9 cellular contexts compared by ENCODE assay signal in genomic region chr1:40438391-40439015, GRCh38. TPM values are rescaled to one million over a fixed set of nuclear protein-coding genes. Genes with fewer than 3 reads are reported as not detected.
A peak's percentile ranks its signal among the peaks of the same experiment; 100 is the strongest.
DNase-seq lines count a peak whose midpoint lies in the region; FAIRE-seq and TF ChIP-seq lines count a peak whose summit lies in the region.
"Had no signal": no experiment of that assay in that cellular context is flagged by ENCODE, and none has a peak within 500 bp of the region (broad histone marks: within the 10 kb centered on the region; RNA-seq: fewer than 3 reads in every experiment).

No MANE protein-coding gene starts in this region.

- H3K27ac Mint-ChIP-seq in activated T-helper 1 cell treated with anti-CD3 and anti-CD28 coated beads, Interleukin-12 subunit alpha, Interleukin-12 subunit beta, Interleukin-2, Interleukin-4 antibody, amounts not matched to agents 30 ng/mL and 10 ng/mL and 1 ng/mL, durations not matched to agents 14 hours and 24 hours and 36 hours: no peak overlapping the region
- no peak overlapping the region for H3K27ac Mint-ChIP-seq in activated CD4-positive, alpha-beta memory T cell treated with anti-CD3 and anti-CD28 coated beads for 36 hours

- no peak overlapping the region for H3K4me3 Mint-ChIP-seq in activated T-helper 1 cell treated with anti-CD3 and anti-CD28 coated beads, Interleukin-12 subunit alpha, Interleukin-12 subunit beta, Interleukin-2, Interleukin-4 antibody, amounts not matched to agents 30 ng/mL and 10 ng/mL and 1 ng/mL, durations not matched to agents 14 hours and 24 hours and 36 hours
- H3K4me3 Mint-ChIP-seq in activated CD4-positive, alpha-beta memory T cell treated with anti-CD3 and anti-CD28 coated beads for 36 hours: no peak overlapping the region

- H3K36me3 Mint-ChIP-seq in activated T-helper 1 cell treated with anti-CD3 and anti-CD28 coated beads, Interleukin-12 subunit alpha, Interleukin-12 subunit beta, Interleukin-2, Interleukin-4 antibody, amounts not matched to agents 30 ng/mL and 10 ng/mL and 1 ng/mL, durations not matched to agents 14 hours and 24 hours and 36 hours (ENCODE audit: low read depth): peaks cover 20% of the 10 kb centered on the region
- peaks cover 1% of the 10 kb centered on the region for H3K36me3 Mint-ChIP-seq in activated CD4-positive, alpha-beta memory T cell treated with anti-CD3 and anti-CD28 coated beads for 36 hours

- no peak overlapping the region for H2AFZ ChIP-seq in SK-N-SH (ENCODE audit: low read depth)

- DNase-seq in COR-L47 (lab: John Stamatoyannopoulos, UW): peak; percentile 23
- peak; percentile 58 for DNase-seq in H54 (ENCODE audit: insufficient read length, low spot score)
- DNase-seq in SK-N-SH: peak; percentile 75
- peak; percentile 56 for DNase-seq in fibroblast of pulmonary artery (ENCODE audit: low read depth)
- DNase-seq in retina: peak; percentile 13
- DNase-seq in activated T-helper 1 cell treated with anti-CD3 and anti-CD28 coated beads, Interleukin-12 subunit alpha, Interleukin-12 subunit beta, Interleukin-2, Interleukin-4 antibody, amounts not matched to agents 30 ng/mL and 10 ng/mL and 1 ng/mL, durations not matched to agents 14 hours and 24 hours and 36 hours (ENCODE audit: low spot score): no peak
- no peak for DNase-seq in occipital lobe (lab: John Stamatoyannopoulos, UW)
- DNase-seq in activated CD4-positive, alpha-beta memory T cell treated with anti-CD3 and anti-CD28 coated beads for 36 hours: no peak

- no peaks in the 10 kb centered on the region for H3K4me1 ChIP-seq in SK-N-SH (ENCODE audit: control insufficient read depth in 1 of 2, insufficient read depth in 2 of 2, low read depth in 1 of 2, low read length in 1 of 2)

- no peak overlapping the region for H3K4me2 ChIP-seq in SK-N-SH

- H3K9me3 Mint-ChIP-seq in activated T-helper 1 cell treated with anti-CD3 and anti-CD28 coated beads, Interleukin-12 subunit alpha, Interleukin-12 subunit beta, Interleukin-2, Interleukin-4 antibody, amounts not matched to agents 30 ng/mL and 10 ng/mL and 1 ng/mL, durations not matched to agents 14 hours and 24 hours and 36 hours: peaks cover 13% of the 10 kb centered on the region
- no peaks in the 10 kb centered on the region for H3K9me3 Mint-ChIP-seq in activated CD4-positive, alpha-beta memory T cell treated with anti-CD3 and anti-CD28 coated beads for 36 hours

- TF ChIP-seq EP300 in SK-N-SH (IDR thresholded peaks at IDR 0.05; ENCODE audit: borderline replicate concordance in 1 of 2, low read depth in 1 of 2, low read length in 1 of 2): no peak

- FAIRE-seq in H54 (lab: Jason Lieb, UNC): peak; percentile 82
- FAIRE-seq: islet of Langerhans had no signal

- no peak overlapping the region for H3K4me3 ChIP-seq in SK-N-SH (ENCODE audit: low read depth in 2 of 2, low read length in 1 of 2)
- no peak overlapping the region for H3K4me3 ChIP-seq in fibroblast of pulmonary artery (replicated peaks; ENCODE audit: low read depth, low read length)

- TF ChIP-seq CTCF in SK-N-SH (IDR thresholded peaks at IDR 0.05) (peak; percentile 67), fibroblast of pulmonary artery (IDR thresholded peaks at IDR 0.05; ENCODE audit: low read length, missing control alignments) (peak; percentile 75)

- H3K9me2 ChIP-seq in SK-N-SH: no peaks in the 10 kb centered on the region

- intact Hi-C loops in activated T-helper 1 cell treated with anti-CD3 and anti-CD28 coated beads, Interleukin-12 subunit alpha, Interleukin-12 subunit beta, Interleukin-2, Interleukin-4 antibody, amounts not matched to agents 30 ng/mL and 10 ng/mL and 1 ng/mL, durations not matched to agents 14 hours and 24 hours and 36 hours (cut with micrococcal nuclease): loop anchor here (1.0 kb wide), 1 partner anchor 294 kb away; no protein-coding TSS in a partner anchor
- intact Hi-C loops in activated CD4-positive, alpha-beta memory T cell treated with anti-CD3 and anti-CD28 coated beads for 36 hours (cut with micrococcal nuclease): loop anchor here (10.0 kb wide), 1 partner anchor 284 kb away; no protein-coding TSS in a partner anchor

- H3K36me3 ChIP-seq in SK-N-SH (replicated peaks in 1 of 2; ENCODE audit: control insufficient read depth in 1 of 2, insufficient read depth in 2 of 2, low read length in 1 of 2): no peaks in the 10 kb centered on the region

- H4K20me1 ChIP-seq in SK-N-SH (ENCODE audit: insufficient read depth): no peaks in the 10 kb centered on the region

- POLR2A ChIA-PET in SK-N-SH (lab: Yijun Ruan, JAX): no interaction called here
- POLR2A ChIA-PET in activated CD4-positive, alpha-beta memory T cell treated with anti-CD3 and anti-CD28 coated beads for 36 hours (lab: Charles Lee): no interaction called here

- no peak overlapping the region for H3K9ac ChIP-seq in SK-N-SH

- CTCF ChIA-PET in SK-N-SH (lab: Yijun Ruan, JAX): interaction anchor here (0.6 to 4.2 kb wide), 28 partner anchors 9 to 494 kb away, joined by 3 to 30 read pairs (median 4); partner anchors contain the start of genes ZFP69 and ZFP69B
- CTCF ChIA-PET in activated CD4-positive, alpha-beta memory T cell treated with anti-CD3 and anti-CD28 coated beads for 36 hours (lab: Charles Lee): interaction anchor here (0.5 to 3.4 kb wide), 20 partner anchors 10 to 367 kb away, joined by 3 to 23 read pairs (median 3); no protein-coding TSS in a partner anchor

- TF ChIP-seq POLR2A in H54 (IDR thresholded peaks at IDR 0.05; ENCODE audit: low read depth, low read length): no peak

- 71% methylated on average over 3 of the region's 3 CpGs for WGBS in SK-N-SH (ENCODE audit: low lambda C conversion rate)

- no peaks in the 10 kb centered on the region for H3K27me3 ChIP-seq in SK-N-SH (ENCODE audit: insufficient read depth)

- H3K27ac ChIP-seq in SK-N-SH (ENCODE audit: low read depth in 2 of 2, low read length in 1 of 2): no peak overlapping the region

- no peaks in the 10 kb centered on the region for H3K9me3 ChIP-seq in SK-N-SH

- H3F3A ChIP-seq in SK-N-SH (replicated peaks; ENCODE audit: insufficient read depth): no peaks in the 10 kb centered on the region

- H3K27me3 Mint-ChIP-seq in activated T-helper 1 cell treated with anti-CD3 and anti-CD28 coated beads, Interleukin-12 subunit alpha, Interleukin-12 subunit beta, Interleukin-2, Interleukin-4 antibody, amounts not matched to agents 30 ng/mL and 10 ng/mL and 1 ng/mL, durations not matched to agents 14 hours and 24 hours and 36 hours (ENCODE audit: insufficient read depth): no peaks in the 10 kb centered on the region
- H3K27me3 Mint-ChIP-seq in activated CD4-positive, alpha-beta memory T cell treated with anti-CD3 and anti-CD28 coated beads for 36 hours: no peaks in the 10 kb centered on the region

- peak; percentile 52 for TF ChIP-seq RAD21 in SK-N-SH (IDR thresholded peaks at IDR 0.05; ENCODE audit: low read length)

- H3K79me2 ChIP-seq in SK-N-SH (ENCODE audit: insufficient read depth): no peaks in the 10 kb centered on the region

- H3K4me1 Mint-ChIP-seq in activated T-helper 1 cell treated with anti-CD3 and anti-CD28 coated beads, Interleukin-12 subunit alpha, Interleukin-12 subunit beta, Interleukin-2, Interleukin-4 antibody, amounts not matched to agents 30 ng/mL and 10 ng/mL and 1 ng/mL, durations not matched to agents 14 hours and 24 hours and 36 hours (ENCODE audit: low read depth): peaks cover 16% of the 10 kb centered on the region
- no peaks in the 10 kb centered on the region for H3K4me1 Mint-ChIP-seq in activated CD4-positive, alpha-beta memory T cell treated with anti-CD3 and anti-CD28 coated beads for 36 hours (ENCODE audit: low read depth)

TF ChIP-seq in SK-N-SH, 30 proteins besides CTCF, POLR2A, EP300 and RAD21:
- no peak for TF ChIP-seq FOXJ3 (CRISPR knock-in tag; IDR thresholded peaks at IDR 0.05)
- TF ChIP-seq ELF1 (IDR thresholded peaks at IDR 0.05): no peak
- peak; percentile 46 for TF ChIP-seq SMC3 (IDR thresholded peaks at IDR 0.05; ENCODE audit: low read depth, low read length)
TF ChIP-seq in SK-N-SH: peak in this region for 1.

RNA-seq across cellular contexts. Expression of gene ZFP69B, which starts 11.8 kb away (rescaled TPM):
- 1.7 and 2.1 TPM in 2 replicates for polyA plus RNA-seq in SK-N-SH (2012; rRNA removed)
- polyA plus RNA-seq in SK-N-SH (2012; cell fraction: cytosol; rRNA removed): 2.4 TPM in 2 replicates
- polyA plus RNA-seq in SK-N-SH (2012; cell fraction: nucleus; rRNA removed): 2.1 and 3.0 TPM in 2 replicates
- total RNA-seq in activated T-helper 1 cell treated with anti-CD3 and anti-CD28 coated beads, Interleukin-12 subunit alpha, Interleukin-12 subunit beta, Interleukin-2, Interleukin-4 antibody, amounts not matched to agents 30 ng/mL and 10 ng/mL and 1 ng/mL, durations not matched to agents 14 hours and 24 hours and 36 hours: 5.1 and 5.8 TPM in 2 replicates
- total RNA-seq in occipital lobe: 22.0 TPM
- 1 to 10 TPM; 4.8 to 5.7 TPM for total RNA-seq in activated CD4-positive, alpha-beta memory T cell treated with anti-CD3 and anti-CD28 coated beads for 36 hours

RNA-seq across cellular contexts. Expression of gene ZFP69, which starts 38.6 kb away (rescaled TPM):
- 1.9 and 2.2 TPM in 2 replicates for polyA plus RNA-seq in SK-N-SH (2012; rRNA removed)
- 2.5 and 3.2 TPM in 2 replicates for polyA plus RNA-seq in SK-N-SH (2012; cell fraction: cytosol; rRNA removed)
- 2.1 and 4.0 TPM in 2 replicates for polyA plus RNA-seq in SK-N-SH (2012; cell fraction: nucleus; rRNA removed)
- 3.9 and 4.0 TPM in 2 replicates for total RNA-seq in activated T-helper 1 cell treated with anti-CD3 and anti-CD28 coated beads, Interleukin-12 subunit alpha, Interleukin-12 subunit beta, Interleukin-2, Interleukin-4 antibody, amounts not matched to agents 30 ng/mL and 10 ng/mL and 1 ng/mL, durations not matched to agents 14 hours and 24 hours and 36 hours
- 15.1 TPM for total RNA-seq in occipital lobe
- total RNA-seq in activated CD4-positive, alpha-beta memory T cell treated with anti-CD3 and anti-CD28 coated beads for 36 hours: 1 to 10 TPM; 3.9 to 4.5 TPM

Comparison
In these comparisons a context has a peak if more than half of its experiments do, and no peak if none do; other contexts are left out.
1. DNase-seq: peak in COR-L47 (single experiment), H54 (single experiment), SK-N-SH (single experiment), fibroblast of pulmonary artery (single experiment) and retina (single experiment); none in activated T-helper 1 cell treated with anti-CD3 and anti-CD28 coated beads, Interleukin-12 subunit alpha, Interleukin-12 subunit beta, Interleukin-2, Interleukin-4 antibody, amounts not matched to agents 30 ng/mL and 10 ng/mL and 1 ng/mL, durations not matched to agents 14 hours and 24 hours and 36 hours (single experiment), occipital lobe (single experiment) and activated CD4-positive, alpha-beta memory T cell treated with anti-CD3 and anti-CD28 coated beads for 36 hours (single experiment).